In the genomic region with DNA sequence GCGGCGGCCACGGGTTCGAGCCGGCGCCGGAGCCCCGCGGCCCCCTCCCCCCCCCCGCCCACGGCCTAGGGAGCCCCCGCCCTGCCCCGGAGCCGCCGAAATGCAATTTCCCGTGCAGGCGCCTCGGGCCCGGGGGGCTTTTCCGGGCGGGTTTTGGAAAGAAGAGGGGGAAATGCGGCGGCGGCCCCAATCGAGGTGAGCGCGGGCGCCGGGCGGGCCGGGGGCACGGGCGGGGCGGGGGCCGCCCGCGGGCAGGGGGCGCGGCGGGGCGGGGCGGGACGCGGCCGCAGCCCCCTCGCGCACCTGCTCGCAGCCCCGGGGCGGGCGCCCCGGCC, we compare ENCODE assay signal across 12 cellular contexts. TPM values are rescaled to one million over a fixed set of nuclear protein-coding genes. Genes with fewer than 3 reads are reported as not detected.
DNase-seq lines count a peak whose midpoint lies in the region; ATAC-seq and TF ChIP-seq lines count a peak whose summit lies in the region.
"Had no signal": no experiment of that assay in that cellular context is flagged by ENCODE, and none has a peak within 500 bp of the region (broad histone marks: within the 10 kb centered on the region; RNA-seq: fewer than 3 reads in every experiment).

No MANE protein-coding gene starts in this region.

- peak overlapping the region; percentile 61 for H3K4me3 ChIP-seq in AG04449 (ENCODE audit: low read depth, low read length)
- peak overlapping the region; percentile 46; the same call in 1 of the 2 replicates for H3K4me3 ChIP-seq in HUES48 (ENCODE audit: low read depth, low read length)
- peak overlapping the region; percentile 85 for H3K4me3 ChIP-seq in coronary artery
- H3K4me3 ChIP-seq in osteoblast (ENCODE audit: insufficient read depth, low read length) = peak overlapping the region; percentile 74

- H3K4me2 ChIP-seq in osteoblast (ENCODE audit: insufficient read depth, low read length) = peak overlapping the region; percentile 89

- peaks cover 33% of the 10 kb centered on the region for H3K27me3 Mint-ChIP-seq in glutamatergic neuron (ENCODE audit: unreplicated experiment)

- H3K9me3 ChIP-seq in HUES48 (ENCODE audit: control insufficient read depth, insufficient read depth, low read length) = no peaks in the 10 kb centered on the region
- no peaks in the 10 kb centered on the region for H3K9me3 ChIP-seq in osteoblast (ENCODE audit: low read depth, low read length)

- H3K36me3 ChIP-seq in HUES48 (ENCODE audit: control insufficient read depth, insufficient read depth, low read length) = no peaks in the 10 kb centered on the region
- no peaks in the 10 kb centered on the region for H3K36me3 ChIP-seq in osteoblast (ENCODE audit: insufficient read depth, low read length)

- CTCF ChIA-PET in AG04449 (lab: Yijun Ruan, JAX) = interaction anchor here (1.1 to 4.6 kb wide), 4 partner anchors 12 to 210 kb away, joined by 3 to 61 read pairs (median 22); no protein-coding TSS in a partner anchor

- H4K20me1 ChIP-seq in osteoblast (ENCODE audit: insufficient read depth, low read length) = peaks cover 3% of the 10 kb centered on the region

- no peak overlapping the region for H3K4me3 Mint-ChIP-seq in glutamatergic neuron (ENCODE audit: unreplicated experiment)

- no peak for TF ChIP-seq CTCF in AG04449 (IDR thresholded peaks at IDR 0.05; ENCODE audit: insufficient read depth, low read length, missing control alignments)
- TF ChIP-seq CTCF in coronary artery (IDR thresholded peaks at IDR 0.05) = no peak
- no peak for TF ChIP-seq CTCF in osteoblast (IDR thresholded peaks at IDR 0.05; ENCODE audit: extremely low read depth, low read depth, low read length)
- no peak for TF ChIP-seq CTCF in glutamatergic neuron (IDR thresholded peaks at IDR 0.05; ENCODE audit: partially characterized antibody, unreplicated experiment)

- H3K36me3 Mint-ChIP-seq in glutamatergic neuron (ENCODE audit: unreplicated experiment) = no peaks in the 10 kb centered on the region

- H3K9me3 Mint-ChIP-seq in glutamatergic neuron (ENCODE audit: unreplicated experiment) = peaks cover 9% of the 10 kb centered on the region

- H3K4me1 ChIP-seq in HUES48 (ENCODE audit: control insufficient read depth, insufficient read depth, low read length) (peaks cover 7% of the 10 kb centered on the region), osteoblast (ENCODE audit: insufficient read depth, low read length) (peaks cover 9% of the 10 kb centered on the region)

- no peak for ATAC-seq in HG02571 (IDR thresholded peaks at IDR 0.05; ENCODE audit: unreplicated experiment)

- no peak overlapping the region for H2AFZ ChIP-seq in osteoblast (ENCODE audit: low read length)

- peaks cover 65% of the 10 kb centered on the region for H3K27me3 ChIP-seq in HUES48 (ENCODE audit: control insufficient read depth, insufficient read depth, low read length)
- H3K27me3 ChIP-seq in osteoblast (ENCODE audit: insufficient read depth, low read length) = peaks cover 8% of the 10 kb centered on the region

- DNase-seq in AG04449 (ENCODE audit: low read depth, low spot score) = no peak
- DNase-seq in coronary artery (ENCODE audit: low spot score) = no peak
- no peak for DNase-seq in osteoblast (ENCODE audit: insufficient read length, low spot score, missing footprints)
- DNase-seq in AML-193 (lab: John Stamatoyannopoulos, UW) = no peak
- DNase-seq in glutamatergic neuron = no peak
- DNase-seq in C1 segment of cervical spinal cord (lab: John Stamatoyannopoulos, UW) = no peak
- DNase-seq: MV-4-11 had no signal

- POLR2A ChIA-PET in AG04449 (lab: Yijun Ruan, JAX) = interaction anchor here (9.0 kb wide), 1 partner anchor 27 kb away, joined by 149 read pairs; no protein-coding TSS in a partner anchor

- H3K4me1 Mint-ChIP-seq in glutamatergic neuron (ENCODE audit: low read depth, unreplicated experiment) = peaks cover 2% of the 10 kb centered on the region

- no peak overlapping the region for H3K9ac ChIP-seq in HUES48 (ENCODE audit: low read depth, low read length)

- H3K27ac Mint-ChIP-seq in glutamatergic neuron (ENCODE audit: unreplicated experiment) = no peak overlapping the region

- H3K79me2 ChIP-seq in osteoblast (ENCODE audit: insufficient read depth, low read length) = peaks cover 3% of the 10 kb centered on the region

- H3K27ac ChIP-seq in HUES48 (ENCODE audit: low read depth, low read length) = no peak overlapping the region
- peak overlapping the region; percentile 57 to 89 for H3K27ac ChIP-seq in coronary artery
- no peak overlapping the region for H3K27ac ChIP-seq in osteoblast (ENCODE audit: low read depth, low read length)
- H3K27ac ChIP-seq: epithelial cell of prostate had no signal

RNA-seq across cellular contexts. Expression of a gene that starts 11.7 kb away (rescaled TPM):
- 0.59 TPM in 1 of 2 replicates, not detected in the other for total RNA-seq in osteoblast
- not detected for total RNA-seq in glutamatergic neuron (ENCODE audit: unreplicated experiment)
- total RNA-seq: myocyte, SK-MEL-5 had no signal

RNA-seq across cellular contexts. Expression of a gene that starts 40.7 kb away (rescaled TPM):
- 0.59 and 0.72 TPM in 2 replicates for total RNA-seq in osteoblast
- 4.6 TPM for total RNA-seq in glutamatergic neuron (ENCODE audit: unreplicated experiment)

RNA-seq across cellular contexts. Expression of a gene that starts 40.8 kb away (rescaled TPM):
- total RNA-seq in osteoblast = 19.2 and 22.4 TPM in 2 replicates
- total RNA-seq in glutamatergic neuron (ENCODE audit: unreplicated experiment) = 56.3 TPM

Comparison
In these comparisons a context has a peak if more than half of its experiments do, and no peak if none do; other contexts are left out.
1. H3K27ac ChIP-seq: peak in coronary artery (2 of 2); none in HUES48 (single experiment) and osteoblast (single experiment).
2. Peak in every context shown above with its lines, with median percentiles within 50 percentile points of each other: H3K4me3 ChIP-seq.